26 cellular contexts compared by ENCODE assay signal in the genomic region with DNA sequence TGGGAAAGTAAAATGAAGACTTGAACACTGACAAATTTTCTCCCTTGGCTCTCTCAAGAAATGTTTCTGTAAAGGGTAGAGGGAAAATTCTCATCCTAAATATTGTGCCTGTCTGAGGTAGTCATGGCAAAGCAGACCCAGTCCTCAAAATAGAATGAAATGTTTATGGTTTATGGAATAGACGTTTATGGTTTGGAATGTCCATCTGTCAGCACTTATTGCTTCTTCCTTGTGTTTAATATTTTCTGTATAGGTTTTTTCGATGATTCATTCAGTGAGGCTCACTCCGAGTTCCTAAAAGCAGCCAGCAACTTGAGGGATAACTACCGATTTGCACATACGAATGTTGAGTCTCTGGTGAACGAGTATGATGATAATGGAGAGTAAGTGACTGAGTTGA. TPM values are rescaled to one million over a fixed set of nuclear protein-coding genes. Genes with fewer than 3 reads are reported as not detected.
DNase-seq lines count a peak whose midpoint lies in the region; ATAC-seq and TF ChIP-seq lines count a peak whose summit lies in the region.
"Had no signal": no experiment of that assay in that cellular context is flagged by ENCODE, and none has a peak within 500 bp of the region (broad histone marks: within the 10 kb centered on the region; RNA-seq: fewer than 3 reads in every experiment).

No MANE protein-coding gene starts in this region.

- H3K4ac ChIP-seq in IMR-90 (ENCODE audit: low read depth, low read length), result peak overlapping the region; percentile 69; the same call in 1 of the 2 replicates

- H2AFZ ChIP-seq in IMR-90 (replicated peaks; ENCODE audit: low read length, poor library complexity) (no peak overlapping the region), fibroblast of lung (ENCODE audit: low read length) (no peak overlapping the region)
- H2AFZ ChIP-seq: neural progenitor cell had no signal

- H2AK5ac ChIP-seq in IMR-90 (ENCODE audit: low read depth, low read length), result no peak overlapping the region

- H4K91ac ChIP-seq in IMR-90 (ENCODE audit: insufficient read depth, low read depth, low read length), result no peak overlapping the region

- TF ChIP-seq CTCF in IMR-90 (conservative IDR thresholded peaks at IDR 0.05; ENCODE audit: low read depth, low read length) (no peak), fibroblast of lung (conservative IDR thresholded peaks at IDR 0.05 in 1 of 2, IDR thresholded peaks at IDR 0.05 in 1 of 2; ENCODE audit: low read depth in 1 of 2, low read length in 2 of 2) (no peak)

- peak overlapping the region; percentile 74 for H3K4me2 ChIP-seq in IMR-90 (ENCODE audit: low read depth, low read length)
- H3K4me2 ChIP-seq in fibroblast of lung (ENCODE audit: extremely low read depth, insufficient read depth, low read length), result no peak overlapping the region
- H3K4me2 ChIP-seq: KMS-11, neural progenitor cell had no signal

- H3K9me3 ChIP-seq in IMR-90 (ENCODE audit: control insufficient read depth, insufficient read depth, low read length) (no peaks in the 10 kb centered on the region), fibroblast of lung (ENCODE audit: control insufficient read depth, insufficient read depth, low read depth, low read length) (no peaks in the 10 kb centered on the region)
- H3K9me3 ChIP-seq: adrenal gland, heart left ventricle, psoas muscle, stomach, upper lobe of left lung had no signal

- H3K9ac ChIP-seq in IMR-90 (ENCODE audit: low read depth, low read length) (no peak overlapping the region), fibroblast of lung (ENCODE audit: insufficient read depth, low read length) (no peak overlapping the region)
- H3K9ac ChIP-seq: KMS-11, neural progenitor cell had no signal

- intact Hi-C loops in IMR-90 (cut with micrococcal nuclease), result loop anchor here (10.0 kb wide), 1 partner anchor 318 kb away; no protein-coding TSS in a partner anchor

- peak overlapping the region; percentile 29; the same call in 1 of the 2 replicates for H2BK20ac ChIP-seq in IMR-90 (ENCODE audit: low read depth, low read length)

- H4K20me1 ChIP-seq in IMR-90 (ENCODE audit: insufficient read depth, low read length), result peaks cover 30% of the 10 kb centered on the region
- no peaks in the 10 kb centered on the region for H4K20me1 ChIP-seq in fibroblast of lung (ENCODE audit: control insufficient read depth, extremely low read depth, insufficient read depth, low read length)

- no peaks in the 10 kb centered on the region for H3K9me1 ChIP-seq in IMR-90 (ENCODE audit: insufficient read depth, low read length)

- H3K36me3 ChIP-seq in IMR-90 (ENCODE audit: control insufficient read depth, insufficient read depth, low read length) (peaks cover 44% of the 10 kb centered on the region), fibroblast of lung (ENCODE audit: control insufficient read depth, insufficient read depth, low read length) (peaks cover 12% of the 10 kb centered on the region)

- in situ Hi-C loops in IMR-90 (cut with MboI; ENCODE audit: low sequenced_read_pairs), result no loop called here

- 0 out of 2 replicates have a peak overlapping the region, but pooled peaks have one; percentile 55 for H2BK120ac ChIP-seq in IMR-90 (ENCODE audit: low read depth, low read length)

- H3K27ac ChIP-seq in IMR-90 (ENCODE audit: insufficient read depth, low read length), result peak overlapping the region; percentile 74; the same call in 1 of the 2 replicates
- H3K27ac ChIP-seq in fibroblast of lung (ENCODE audit: insufficient read depth, low read length), result peak overlapping the region; percentile 67
- H3K27ac ChIP-seq: heart left ventricle, KMS-11, neural progenitor cell, stomach, upper lobe of left lung had no signal

- DNase-seq in GM04504 (ENCODE audit: low read depth), result peak; percentile 19
- DNase-seq in IMR-90, result peak; percentile 92
- DNase-seq in fibroblast of lung (ENCODE audit: low read depth in 2 of 2), result peak; percentile 24 to 84
- DNase-seq in T-helper 1 cell, result no peak
- DNase-seq in NCI-H1930 (lab: John Stamatoyannopoulos, UW), result no peak
- DNase-seq: activated B cell treated with CpG ODN at 0.5 μM for 24 hours; activated T-cell treated with anti-CD3 and anti-CD28 coated beads, Interleukin-2, amount 50 U/mL, for 72 hours; adrenal gland; caudate nucleus; heart left ventricle; immature natural killer cell; NCI-H187; NCI-H226; NCI-H82; OCI-M1; psoas muscle; SIG-M5; small intestine; stimulated activated CD4-positive, alpha-beta T cell treated with anti-CD3 and anti-CD28 coated beads, Interleukin-4, amount 100 ng/mL, for 24 hours; stomach; upper lobe of left lung had no signal

- H3K27me3 ChIP-seq in IMR-90 (ENCODE audit: control insufficient read depth, insufficient read depth, low read length) (no peaks in the 10 kb centered on the region), fibroblast of lung (ENCODE audit: control insufficient read depth, insufficient read depth, low read length) (no peaks in the 10 kb centered on the region)
- H3K27me3 ChIP-seq: adrenal gland, heart left ventricle, neural progenitor cell, stomach, upper lobe of left lung had no signal

- peaks cover 15 to 43% of the 10 kb centered on the region in 2 experiments for H3K79me1 ChIP-seq in IMR-90 (ENCODE audit: low read depth in 1 of 2, low read length in 2 of 2)

- no CpG with 5 or more reads among the region's 6 CpGs for WGBS in IMR-90 (ENCODE audit: extremely low coverage in 2 of 2, insufficient read length in 1 of 2), 2 experiments

- no peak overlapping the region; the same call in 1 of the 2 replicates for H3K14ac ChIP-seq in IMR-90 (replicated peaks; ENCODE audit: low read depth, low read length)

- dilution Hi-C loops in IMR-90 (cut with HindIII; ENCODE audit: low sequenced_read_pairs, unreplicated experiment), result no loop called here

- no TSS peak for BruUV-seq in IMR-90 (replicated peaks; lab: Mats Ljungman, UMichigan)

- 0 out of 4 replicates have a peak overlapping the region, but pooled peaks of 1 of the 2 experiments have one; percentile 31 for H4K8ac ChIP-seq in IMR-90 (ENCODE audit: low read depth in 2 of 2, low read length in 2 of 2)

- no peak overlapping the region for H3K4me3 ChIP-seq in IMR-90 (ENCODE audit: insufficient read depth, low read depth, low read length)
- H3K4me3 ChIP-seq in fibroblast of lung (replicated peaks in 1 of 4; ENCODE audit: control extremely low read depth in 1 of 4, insufficient read depth in 1 of 4, low read depth in 3 of 4, low read length in 4 of 4), result no peak overlapping the region
- H3K4me3 ChIP-seq: adrenal gland, heart left ventricle, neural progenitor cell, psoas muscle, stomach, upper lobe of left lung had no signal

- H3K18ac ChIP-seq in IMR-90 (ENCODE audit: low read depth, low read length), result no peak overlapping the region

- H3K4me1 ChIP-seq in IMR-90 (ENCODE audit: control insufficient read depth, insufficient read depth, low read length) (peaks cover 12% of the 10 kb centered on the region), fibroblast of lung (ENCODE audit: control insufficient read depth, extremely low read depth, insufficient read depth, low read length) (peaks cover 2% of the 10 kb centered on the region)
- H3K4me1 ChIP-seq: neural progenitor cell, stomach, upper lobe of left lung had no signal

- POLR2A ChIA-PET in IMR-90 (lab: Charles Lee; ENCODE audit: unreplicated experiment), result no interaction called here

- peaks cover 2% of the 10 kb centered on the region for H3K79me2 ChIP-seq in fibroblast of lung (ENCODE audit: control insufficient read depth, insufficient read depth, low read length)

- CTCF ChIA-PET in IMR-90 (lab: Yijun Ruan, JAX), result no interaction called here

- ATAC-seq in IMR-90 (ENCODE audit: low read depth) (peak; percentile 86), GM21447 (IDR thresholded peaks at IDR 0.05; ENCODE audit: unreplicated experiment) (no peak)
- ATAC-seq: activated T-cell treated with anti-CD3 and anti-CD28 coated beads, Interleukin-2, amount 50 U/mL, for 72 hours; esophagus mucosa; heart left ventricle; psoas muscle had no signal

- TF ChIP-seq POLR2A in IMR-90 (IDR thresholded peaks at IDR 0.05; ENCODE audit: low read depth, low read length), result no peak

- H2BK15ac ChIP-seq in IMR-90 (ENCODE audit: low read depth, low read length), result no peak overlapping the region

- TF ChIP-seq RAD21 in IMR-90 (IDR thresholded peaks at IDR 0.05; ENCODE audit: low read length), result no peak

- 0 out of 2 replicates have a peak overlapping the region, but pooled peaks have one; percentile 32 for H3K23ac ChIP-seq in IMR-90 (ENCODE audit: low read depth, low read length)

- H2BK5ac ChIP-seq in IMR-90 (ENCODE audit: low read depth, low read length, poor library complexity, severe bottlenecking), result peak overlapping the region; percentile 73

- H4K5ac ChIP-seq in IMR-90 (ENCODE audit: low read depth, low read length), result no peak overlapping the region

- H3K56ac ChIP-seq in IMR-90 (ENCODE audit: extremely low read depth, insufficient read depth, low read length), result no peak overlapping the region

- no peak overlapping the region for H2AK9ac ChIP-seq in IMR-90 (replicated peaks; ENCODE audit: low read depth, low read length, poor library complexity)

RNA-seq across cellular contexts. Expression of a gene that starts 13.9 kb away (rescaled TPM):
- 1.6 and 1.7 TPM in 2 replicates for total RNA-seq in IMR-90 (2012; rRNA removed)
- 1.2 and 1.3 TPM in 2 replicates for polyA plus RNA-seq in IMR-90 (2012; rRNA removed)
- 0.16 and 1.0 TPM in 2 replicates for polyA plus RNA-seq in IMR-90 (2012; cell fraction: cytosol; rRNA removed)
- 4.6 and 5.7 TPM in 2 replicates for polyA plus RNA-seq in IMR-90 (2012; cell fraction: nucleus; rRNA removed; ENCODE audit: low replicate concordance)
- 6.7 and 10.1 TPM in 2 replicates for total RNA-seq in fibroblast of lung
- polyA plus RNA-seq in fibroblast of lung, result 0.86 and 1.5 TPM in 2 replicates
- 0.79 and 1.5 TPM in 2 replicates for polyA plus RNA-seq in fibroblast of lung (2012)
- 0.24 and 13.9 TPM in 2 replicates for polyA minus RNA-seq in fibroblast of lung (ENCODE audit: low replicate concordance)

RNA-seq across cellular contexts. Expression of a gene that starts 16.6 kb away (rescaled TPM):
- total RNA-seq in IMR-90 (2012; rRNA removed), result 103 and 155 TPM in 2 replicates
- 396 and 980 TPM in 2 replicates for polyA plus RNA-seq in IMR-90 (2012; rRNA removed)
- polyA plus RNA-seq in IMR-90 (2012; cell fraction: cytosol; rRNA removed), result 100 and 114 TPM in 2 replicates
- 42.3 and 121 TPM in 2 replicates for polyA plus RNA-seq in IMR-90 (2012; cell fraction: nucleus; rRNA removed; ENCODE audit: low replicate concordance)
- 89.1 and 120 TPM in 2 replicates for total RNA-seq in fibroblast of lung
- 359 and 528 TPM in 2 replicates for polyA plus RNA-seq in fibroblast of lung
- 743 and 837 TPM in 2 replicates for polyA plus RNA-seq in fibroblast of lung (2012)
- polyA minus RNA-seq in fibroblast of lung (ENCODE audit: low replicate concordance), result 20.0 and 25.2 TPM in 2 replicates

RNA-seq across cellular contexts. Expression of a gene that starts 29.3 kb away (rescaled TPM):
- total RNA-seq in IMR-90 (2012; rRNA removed), result 157 and 526 TPM in 2 replicates
- polyA plus RNA-seq in IMR-90 (2012; rRNA removed), result 2,187 and 2,655 TPM in 2 replicates
- 2,134 and 2,630 TPM in 2 replicates for polyA plus RNA-seq in IMR-90 (2012; cell fraction: cytosol; rRNA removed)
- polyA plus RNA-seq in IMR-90 (2012; cell fraction: nucleus; rRNA removed; ENCODE audit: low replicate concordance), result 589 and 688 TPM in 2 replicates
- total RNA-seq in fibroblast of lung, result 371 and 422 TPM in 2 replicates
- 1,159 and 1,227 TPM in 2 replicates for polyA plus RNA-seq in fibroblast of lung
- polyA plus RNA-seq in fibroblast of lung (2012), result 1,277 and 1,570 TPM in 2 replicates
- polyA minus RNA-seq in fibroblast of lung (ENCODE audit: low replicate concordance), result 712 and 895 TPM in 2 replicates

RNA-seq across cellular contexts. Expression of a gene that starts 37.2 kb away (rescaled TPM):
- total RNA-seq in IMR-90 (2012; rRNA removed) (under 0.01 TPM in 1 of 2 replicates, not detected in the other), fibroblast of lung (under 0.01 and 0.17 TPM in 2 replicates)
- polyA plus RNA-seq in IMR-90 (2012; rRNA removed) (0.09 TPM in 1 of 2 replicates, not detected in the other), fibroblast of lung (0.06 and 0.08 TPM in 2 replicates)
- 0.03 TPM in 1 of 2 replicates, not detected in the other for polyA plus RNA-seq in IMR-90 (2012; cell fraction: cytosol; rRNA removed)
- polyA plus RNA-seq in IMR-90 (2012; cell fraction: nucleus; rRNA removed; ENCODE audit: low replicate concordance), result 0.08 and 0.14 TPM in 2 replicates
- not detected in 2 replicates for polyA plus RNA-seq in fibroblast of lung (2012)
- polyA minus RNA-seq in fibroblast of lung (ENCODE audit: low replicate concordance), result 0.67 TPM in 1 of 2 replicates, not detected in the other
- total RNA-seq: adrenal gland, liver, stomach had no signal

RNA-seq across cellular contexts. Expression of a gene that starts 37.6 kb away (rescaled TPM):
- total RNA-seq in IMR-90 (2012; rRNA removed), result 1.4 and 5.3 TPM in 2 replicates
- 7.2 and 9.1 TPM in 2 replicates for polyA plus RNA-seq in IMR-90 (2012; rRNA removed)
- 0.37 and 2.3 TPM in 2 replicates for polyA plus RNA-seq in IMR-90 (2012; cell fraction: cytosol; rRNA removed)
- 10.1 and 29.6 TPM in 2 replicates for polyA plus RNA-seq in IMR-90 (2012; cell fraction: nucleus; rRNA removed; ENCODE audit: low replicate concordance)
- total RNA-seq in fibroblast of lung, result 8.6 and 9.2 TPM in 2 replicates
- polyA plus RNA-seq in fibroblast of lung, result 8.7 and 12.8 TPM in 2 replicates
- polyA plus RNA-seq in fibroblast of lung (2012), result 2.6 and 4.6 TPM in 2 replicates
- polyA minus RNA-seq in fibroblast of lung (ENCODE audit: low replicate concordance), result 1.1 and 3.5 TPM in 2 replicates

Comparison
In these comparisons a context has a peak if more than half of its experiments do, and no peak if none do; other contexts are left out.
1. DNase-seq: peak in GM04504 (single experiment), IMR-90 (single experiment) and fibroblast of lung (2 of 2); none in T-helper 1 cell (0 of 5) and NCI-H1930 (0 of 2).